13 cellular contexts compared by ENCODE assay signal in the genomic region with DNA sequence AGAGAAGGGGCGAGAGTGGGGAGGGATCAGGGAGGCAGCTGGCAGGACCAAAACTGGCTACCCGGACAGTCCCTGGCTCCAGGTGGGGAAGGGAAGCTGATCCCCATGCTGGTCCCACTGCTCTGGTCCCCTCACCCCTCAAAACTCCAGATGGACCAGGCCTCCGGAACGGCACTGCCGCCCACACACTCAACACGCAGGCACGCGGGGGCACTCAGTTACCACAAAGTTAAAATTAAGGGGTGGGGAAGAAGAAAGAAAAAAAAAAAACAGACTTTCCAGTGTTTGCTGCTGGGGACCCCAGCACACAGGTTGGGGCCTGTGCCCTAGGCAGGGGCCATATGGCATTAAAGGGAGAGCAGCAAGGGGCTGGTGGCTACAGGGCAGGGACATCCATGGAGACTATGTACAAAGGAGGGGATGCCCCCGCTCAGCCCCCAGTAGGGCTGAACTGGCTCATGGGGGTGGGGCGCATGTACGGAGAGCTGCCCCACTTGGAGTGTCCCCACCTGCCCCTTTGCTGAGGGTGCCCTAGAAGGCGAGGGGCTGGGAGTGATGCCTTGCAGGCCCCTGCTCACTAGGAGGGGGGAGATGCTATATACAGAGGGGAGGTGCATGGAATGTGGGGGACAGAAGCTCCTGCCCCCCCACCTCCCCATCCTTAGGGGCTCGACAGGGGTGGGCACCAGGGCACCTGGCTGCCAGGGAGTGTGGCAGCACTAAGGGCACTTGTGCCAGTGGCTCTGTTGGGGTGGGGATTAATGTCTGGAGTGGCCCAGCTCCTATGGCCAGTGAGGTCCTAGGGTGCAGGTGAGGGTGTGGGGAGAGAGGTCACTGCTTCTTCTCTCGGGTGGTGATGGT. TPM values are rescaled to one million over a fixed set of nuclear protein-coding genes. Genes with fewer than 3 reads are reported as not detected.
A peak's percentile ranks its signal among the peaks of the same experiment; 100 is the strongest.
DNase-seq lines count a peak whose midpoint lies in the region; ATAC-seq and TF ChIP-seq lines count a peak whose summit lies in the region.
"Had no signal": no experiment of that assay in that cellular context is flagged by ENCODE, and none has a peak within 500 bp of the region (broad histone marks: within the 10 kb centered on the region; RNA-seq: fewer than 3 reads in every experiment).

No MANE protein-coding gene starts in this region.

- H3K4me3 ChIP-seq in Panc1 (ENCODE audit: low read depth in 2 of 2, low read length in 2 of 2) (no peak overlapping the region), hepatocyte (no peak overlapping the region), PC-3 (ENCODE audit: low read length) (no peak overlapping the region), SK-N-SH (ENCODE audit: low read depth in 2 of 2, low read length in 1 of 2) (no peak overlapping the region)
- H3K4me3 ChIP-seq: esophagus squamous epithelium had no signal

- POLR2A ChIA-PET in activated CD8-positive, alpha-beta T cell treated with anti-CD3 and anti-CD28 coated beads for 36 hours (lab: Charles Lee), result interaction anchor here (0.9 to 4.0 kb wide), 9 partner anchors 9 to 288 kb away, joined by 3 to 19 read pairs (median 5); no protein-coding TSS in a partner anchor
- POLR2A ChIA-PET in activated CD8-positive, alpha-beta T cell treated with anti-CD3 and anti-CD28 coated beads, Interleukin-2, amount 10 ng/mL, durations not matched to agents 7 days and 5 days (lab: Charles Lee), result no interaction called here
- POLR2A ChIA-PET in Panc1 (lab: Charles Lee) (no interaction called here), PC-3 (lab: Charles Lee; ENCODE audit: unreplicated experiment) (no interaction called here), SK-N-SH (lab: Yijun Ruan, JAX) (interaction anchor here (0.9 to 1.3 kb wide), 2 partner anchors 14 to 18 kb away, joined by 3 read pairs; no protein-coding TSS in a partner anchor)

- WGBS in hepatocyte (ENCODE audit: low lambda C conversion rate, missing lambda C conversion rate), result 91% methylated on average over 13 of the region's 14 CpGs
- 94% methylated on average over 11 of the region's 14 CpGs for WGBS in SK-N-SH (ENCODE audit: low lambda C conversion rate)

- no peak for TF ChIP-seq RAD21 in SK-N-SH (IDR thresholded peaks at IDR 0.05; ENCODE audit: low read length)

- no peak for DNase-seq in activated CD8-positive, alpha-beta T cell treated with anti-CD3 and anti-CD28 coated beads for 36 hours
- DNase-seq in activated CD8-positive, alpha-beta T cell treated with anti-CD3 and anti-CD28 coated beads, Interleukin-2, amount 10 ng/mL, durations not matched to agents 7 days and 5 days, result no peak
- DNase-seq in Panc1 (ENCODE audit: low read depth, low spot score), result no peak
- DNase-seq in hepatocyte (ENCODE audit: low spot score), result no peak
- DNase-seq in stimulated activated effector memory CD8-positive, alpha-beta T cell treated with anti-CD3 and anti-CD28 coated beads, Interleukin-12 subunit alpha, Interleukin-12 subunit beta, amount 100 ng/mL, for 72 hours (ENCODE audit: low spot score in 2 of 2), result no peak
- no peak for DNase-seq in PC-3
- no peak for DNase-seq in SK-N-SH
- no peak for DNase-seq in substantia nigra (lab: John Stamatoyannopoulos, UW)
- DNase-seq: esophagus squamous epithelium; hippocampal formation; NCI-H1105 treated with DMSO at 0.1 percent for 48 hours; retina; stimulated activated CD4-positive, alpha-beta T cell treated with anti-CD3 and anti-CD28 coated beads, Interleukin-4, amount 100 ng/mL, for 24 hours had no signal

- H3K27me3 ChIP-seq in Panc1 (ENCODE audit: control insufficient read depth, insufficient read depth, low read length) (no peaks in the 10 kb centered on the region), hepatocyte (no peaks in the 10 kb centered on the region), PC-3 (ENCODE audit: low read length) (no peaks in the 10 kb centered on the region), SK-N-SH (ENCODE audit: insufficient read depth) (no peaks in the 10 kb centered on the region)
- H3K27me3 ChIP-seq: esophagus squamous epithelium had no signal

- H3K9me3 Mint-ChIP-seq in activated CD8-positive, alpha-beta T cell treated with anti-CD3 and anti-CD28 coated beads for 36 hours, result no peaks in the 10 kb centered on the region
- H3K9me3 Mint-ChIP-seq in activated CD8-positive, alpha-beta T cell treated with anti-CD3 and anti-CD28 coated beads, Interleukin-2, amount 10 ng/mL, durations not matched to agents 7 days and 5 days (ENCODE audit: insufficient read depth), result no peaks in the 10 kb centered on the region
- H3K9me3 Mint-ChIP-seq in stimulated activated effector memory CD8-positive, alpha-beta T cell treated with anti-CD3 and anti-CD28 coated beads, Interleukin-12 subunit alpha, Interleukin-12 subunit beta, amount 100 ng/mL, for 72 hours, result no peaks in the 10 kb centered on the region

- no peak overlapping the region for H3K9ac ChIP-seq in PC-3 (ENCODE audit: low read length)
- no peak overlapping the region for H3K9ac ChIP-seq in SK-N-SH

- intact Hi-C loops in activated CD8-positive, alpha-beta T cell treated with anti-CD3 and anti-CD28 coated beads for 36 hours (cut with micrococcal nuclease), result no loop called here
- intact Hi-C loops in Panc1 (cut with micrococcal nuclease; ENCODE audit: unreplicated experiment), result no loop called here
- intact Hi-C loops in PC-3 (cut with micrococcal nuclease), result no loop called here

- H3K79me2 ChIP-seq in hepatocyte (peaks cover 25% of the 10 kb centered on the region), PC-3 (ENCODE audit: low read length) (no peaks in the 10 kb centered on the region), SK-N-SH (ENCODE audit: insufficient read depth) (peaks cover 4% of the 10 kb centered on the region; the same call in 1 of the 2 replicates)

- CTCF ChIA-PET in activated CD8-positive, alpha-beta T cell treated with anti-CD3 and anti-CD28 coated beads for 36 hours (lab: Charles Lee), result interaction anchor here (0.9 to 11.2 kb wide), 13 partner anchors 8 to 205 kb away, joined by 3 to 102 read pairs (median 7); a partner anchor contains a TSS
- CTCF ChIA-PET in activated CD8-positive, alpha-beta T cell treated with anti-CD3 and anti-CD28 coated beads, Interleukin-2, amount 10 ng/mL, durations not matched to agents 7 days and 5 days (lab: Charles Lee), result interaction anchor here (1.0 to 10.9 kb wide), 7 partner anchors 14 to 204 kb away, joined by 4 to 99 read pairs (median 7); a partner anchor contains a TSS
- CTCF ChIA-PET in Panc1 (lab: Charles Lee) (interaction anchor here (1.8 kb wide), 1 partner anchor 44 kb away, joined by 9 read pairs; no protein-coding TSS in a partner anchor), PC-3 (lab: Charles Lee) (no interaction called here), SK-N-SH (lab: Yijun Ruan, JAX) (interaction anchor here (0.5 to 11.6 kb wide), 17 partner anchors 9 to 1431 kb away, joined by 3 to 166 read pairs (median 7); a partner anchor contains a TSS)

- peak overlapping the region; percentile 59 for H3K27ac Mint-ChIP-seq in activated CD8-positive, alpha-beta T cell treated with anti-CD3 and anti-CD28 coated beads for 36 hours
- no peak overlapping the region for H3K27ac Mint-ChIP-seq in activated CD8-positive, alpha-beta T cell treated with anti-CD3 and anti-CD28 coated beads, Interleukin-2, amount 10 ng/mL, durations not matched to agents 7 days and 5 days
- H3K27ac Mint-ChIP-seq in stimulated activated effector memory CD8-positive, alpha-beta T cell treated with anti-CD3 and anti-CD28 coated beads, Interleukin-12 subunit alpha, Interleukin-12 subunit beta, amount 100 ng/mL, for 72 hours, result peak overlapping the region; percentile 69

- no peaks in the 10 kb centered on the region for H3K27me3 Mint-ChIP-seq in activated CD8-positive, alpha-beta T cell treated with anti-CD3 and anti-CD28 coated beads for 36 hours
- H3K27me3 Mint-ChIP-seq in activated CD8-positive, alpha-beta T cell treated with anti-CD3 and anti-CD28 coated beads, Interleukin-2, amount 10 ng/mL, durations not matched to agents 7 days and 5 days (ENCODE audit: low read depth), result no peaks in the 10 kb centered on the region

- H3K27ac ChIP-seq in Panc1 (ENCODE audit: low read length) (no peak overlapping the region), hepatocyte (peak overlapping the region; percentile 91), PC-3 (ENCODE audit: low read length) (no peak overlapping the region), SK-N-SH (ENCODE audit: low read depth in 2 of 2, low read length in 1 of 2) (no peak overlapping the region), substantia nigra (ENCODE audit: low read depth, low read length, poor library complexity, severe bottlenecking) (no peak overlapping the region)

- H2AFZ ChIP-seq in hepatocyte (no peak overlapping the region), PC-3 (ENCODE audit: low read length) (no peak overlapping the region), SK-N-SH (ENCODE audit: low read depth) (no peak overlapping the region)

- no peaks in the 10 kb centered on the region for H3F3A ChIP-seq in PC-3 (ENCODE audit: low read length, unreplicated experiment)
- no peaks in the 10 kb centered on the region for H3F3A ChIP-seq in SK-N-SH (replicated peaks; ENCODE audit: insufficient read depth)

- no peak for ATAC-seq in activated CD8-positive, alpha-beta T cell treated with anti-CD3 and anti-CD28 coated beads for 36 hours
- no peak for ATAC-seq in activated CD8-positive, alpha-beta T cell treated with anti-CD3 and anti-CD28 coated beads, Interleukin-2, amount 10 ng/mL, durations not matched to agents 7 days and 5 days
- ATAC-seq in Panc1, result peak; percentile 8
- no peak for ATAC-seq in stimulated activated effector memory CD8-positive, alpha-beta T cell treated with anti-CD3 and anti-CD28 coated beads, Interleukin-12 subunit alpha, Interleukin-12 subunit beta, amount 100 ng/mL, for 72 hours
- ATAC-seq in PC-3, result no peak

- no peak for TF ChIP-seq EP300 in SK-N-SH (IDR thresholded peaks at IDR 0.05; ENCODE audit: borderline replicate concordance in 1 of 2, low read depth in 1 of 2, low read length in 1 of 2)

- H3K9me2 ChIP-seq in hepatocyte (replicated peaks; ENCODE audit: insufficient read depth), result no peaks in the 10 kb centered on the region
- H3K9me2 ChIP-seq in PC-3 (replicated peaks; ENCODE audit: low read length), result no peaks in the 10 kb centered on the region
- H3K9me2 ChIP-seq in SK-N-SH, result no peaks in the 10 kb centered on the region

- peaks cover 20% of the 10 kb centered on the region for H3K36me3 Mint-ChIP-seq in activated CD8-positive, alpha-beta T cell treated with anti-CD3 and anti-CD28 coated beads for 36 hours (ENCODE audit: low read depth)
- peaks cover 40% of the 10 kb centered on the region for H3K36me3 Mint-ChIP-seq in activated CD8-positive, alpha-beta T cell treated with anti-CD3 and anti-CD28 coated beads, Interleukin-2, amount 10 ng/mL, durations not matched to agents 7 days and 5 days (ENCODE audit: low read depth)
- H3K36me3 Mint-ChIP-seq in stimulated activated effector memory CD8-positive, alpha-beta T cell treated with anti-CD3 and anti-CD28 coated beads, Interleukin-12 subunit alpha, Interleukin-12 subunit beta, amount 100 ng/mL, for 72 hours, result peaks cover 63% of the 10 kb centered on the region

- H3K4me1 Mint-ChIP-seq in activated CD8-positive, alpha-beta T cell treated with anti-CD3 and anti-CD28 coated beads for 36 hours (ENCODE audit: low read depth), result peaks cover 21% of the 10 kb centered on the region
- peaks cover 15% of the 10 kb centered on the region for H3K4me1 Mint-ChIP-seq in activated CD8-positive, alpha-beta T cell treated with anti-CD3 and anti-CD28 coated beads, Interleukin-2, amount 10 ng/mL, durations not matched to agents 7 days and 5 days (ENCODE audit: low read depth)
- H3K4me1 Mint-ChIP-seq in stimulated activated effector memory CD8-positive, alpha-beta T cell treated with anti-CD3 and anti-CD28 coated beads, Interleukin-12 subunit alpha, Interleukin-12 subunit beta, amount 100 ng/mL, for 72 hours, result peaks cover 32% of the 10 kb centered on the region

- H3K4me1 ChIP-seq in Panc1 (ENCODE audit: control insufficient read depth, insufficient read depth, low read length) (peaks cover 4% of the 10 kb centered on the region), hepatocyte (ENCODE audit: insufficient read depth) (peaks cover 26% of the 10 kb centered on the region), PC-3 (ENCODE audit: insufficient read depth, low read length) (peaks cover 5% of the 10 kb centered on the region; the same call in 1 of the 2 replicates), SK-N-SH (ENCODE audit: control insufficient read depth in 1 of 2, insufficient read depth in 2 of 2, low read depth in 1 of 2, low read length in 1 of 2) (peaks cover 8 to 19% of the 10 kb centered on the region in 2 experiments; a peak in 1 of 4 replicates)

- H3K36me3 ChIP-seq in Panc1 (ENCODE audit: control insufficient read depth, insufficient read depth, low read length) (no peaks in the 10 kb centered on the region), hepatocyte (replicated peaks; ENCODE audit: insufficient read depth, low read depth) (no peaks in the 10 kb centered on the region), PC-3 (ENCODE audit: low read depth, low read length) (no peaks in the 10 kb centered on the region), SK-N-SH (replicated peaks in 1 of 2; ENCODE audit: control insufficient read depth in 1 of 2, insufficient read depth in 2 of 2, low read length in 1 of 2) (peaks cover 4 to 61% of the 10 kb centered on the region in 2 experiments)

- H3K4me2 ChIP-seq in hepatocyte, result no peak overlapping the region
- no peak overlapping the region for H3K4me2 ChIP-seq in PC-3 (ENCODE audit: low read length)
- no peak overlapping the region for H3K4me2 ChIP-seq in SK-N-SH

- BruUV-seq in Panc1 (replicated peaks; lab: Mats Ljungman, UMichigan), result no TSS peak
- no TSS peak for BruUV-seq in PC-3 (replicated peaks; lab: Mats Ljungman, UMichigan)

- in situ Hi-C loops in Panc1 (cut with HindIII; ENCODE audit: low pct_unique_long_range_greater_than_20kb, low sequenced_read_pairs), result no loop called here

- no peak for TF ChIP-seq CTCF in activated CD8-positive, alpha-beta T cell treated with anti-CD3 and anti-CD28 coated beads for 36 hours (IDR thresholded peaks at IDR 0.05)
- TF ChIP-seq CTCF in Panc1 (IDR thresholded peaks at IDR 0.05), result no peak
- no peak for TF ChIP-seq CTCF in hepatocyte (IDR thresholded peaks at IDR 0.05; ENCODE audit: poor library complexity)
- no peak for TF ChIP-seq CTCF in PC-3 (conservative IDR thresholded peaks at IDR 0.05; ENCODE audit: low read depth, low read length)
- no peak for TF ChIP-seq CTCF in SK-N-SH (IDR thresholded peaks at IDR 0.05)

- H4K20me1 ChIP-seq in hepatocyte (ENCODE audit: insufficient read depth, poor library complexity, severe bottlenecking) (no peaks in the 10 kb centered on the region), PC-3 (ENCODE audit: low read length) (no peaks in the 10 kb centered on the region), SK-N-SH (ENCODE audit: insufficient read depth) (0 out of 2 replicates have a peak, but pooled peaks cover 4% of the 10 kb centered on the region)

- H3K4me3 Mint-ChIP-seq in activated CD8-positive, alpha-beta T cell treated with anti-CD3 and anti-CD28 coated beads for 36 hours, result no peak overlapping the region
- no peak overlapping the region for H3K4me3 Mint-ChIP-seq in activated CD8-positive, alpha-beta T cell treated with anti-CD3 and anti-CD28 coated beads, Interleukin-2, amount 10 ng/mL, durations not matched to agents 7 days and 5 days
- no peak overlapping the region for H3K4me3 Mint-ChIP-seq in stimulated activated effector memory CD8-positive, alpha-beta T cell treated with anti-CD3 and anti-CD28 coated beads, Interleukin-12 subunit alpha, Interleukin-12 subunit beta, amount 100 ng/mL, for 72 hours

- H3K9me3 ChIP-seq in Panc1 (ENCODE audit: control insufficient read depth, insufficient read depth, low read depth, low read length), result no peaks in the 10 kb centered on the region
- no peaks in the 10 kb centered on the region for H3K9me3 ChIP-seq in hepatocyte (ENCODE audit: low read depth)
- H3K9me3 ChIP-seq in PC-3 (ENCODE audit: low read length), result no peaks in the 10 kb centered on the region
- no peaks in the 10 kb centered on the region for H3K9me3 ChIP-seq in SK-N-SH
- H3K9me3 ChIP-seq: esophagus squamous epithelium had no signal

RNA-seq across cellular contexts. Expression of a gene that starts 5.6 kb away (rescaled TPM):
- total RNA-seq in activated CD8-positive, alpha-beta T cell treated with anti-CD3 and anti-CD28 coated beads for 36 hours, result 10 to 100 TPM; 46.7 to 50.2 TPM
- total RNA-seq in activated CD8-positive, alpha-beta T cell treated with anti-CD3 and anti-CD28 coated beads, Interleukin-2, amount 10 ng/mL, durations not matched to agents 7 days and 5 days, result 10 to 100 TPM; 96.7 to 97.9 TPM
- total RNA-seq in Panc1 (2021; ENCODE audit: unreplicated experiment) (123 TPM), hepatocyte (43.4 and 52.9 TPM in 2 replicates), PC-3 (2014; rRNA removed) (45.0 and 61.7 TPM in 2 replicates)
- 200 TPM for polyA plus RNA-seq in Panc1 (2012; ENCODE audit: insufficient read length)
- polyA plus RNA-seq in hepatocyte (92.9 and 94.2 TPM in 2 replicates), SK-N-SH (2012; rRNA removed) (39.2 and 45.3 TPM in 2 replicates)
- 15.7 and 27.4 TPM in 2 replicates for polyA plus RNA-seq in SK-N-SH (2012; cell fraction: cytosol; rRNA removed)
- 130 and 165 TPM in 2 replicates for polyA plus RNA-seq in SK-N-SH (2012; cell fraction: nucleus; rRNA removed)

RNA-seq across cellular contexts. Expression of a gene that starts 7.3 kb away (rescaled TPM):
- total RNA-seq in activated CD8-positive, alpha-beta T cell treated with anti-CD3 and anti-CD28 coated beads for 36 hours, result 10 to 100 TPM in 1 of 2 experiments, 1 to 10 TPM in 1; 9.7 to 10.1 TPM
- total RNA-seq in activated CD8-positive, alpha-beta T cell treated with anti-CD3 and anti-CD28 coated beads, Interleukin-2, amount 10 ng/mL, durations not matched to agents 7 days and 5 days, result 10 to 100 TPM; 21.1 to 21.7 TPM
- 33.7 TPM for total RNA-seq in Panc1 (2021; ENCODE audit: unreplicated experiment)
- polyA plus RNA-seq in Panc1 (2012; ENCODE audit: insufficient read length), result 25.9 TPM
- 16.8 and 19.2 TPM in 2 replicates for total RNA-seq in hepatocyte
- 11.0 and 11.8 TPM in 2 replicates for polyA plus RNA-seq in hepatocyte
- total RNA-seq in PC-3 (2014; rRNA removed), result 6.3 and 7.9 TPM in 2 replicates
- 6.3 and 7.0 TPM in 2 replicates for polyA plus RNA-seq in SK-N-SH (2012; rRNA removed)
- 4.4 and 6.0 TPM in 2 replicates for polyA plus RNA-seq in SK-N-SH (2012; cell fraction: cytosol; rRNA removed)
- 5.7 and 6.0 TPM in 2 replicates for polyA plus RNA-seq in SK-N-SH (2012; cell fraction: nucleus; rRNA removed)

RNA-seq across cellular contexts. Expression of a gene that starts 15.3 kb away (rescaled TPM):
- 10 to 100 TPM; 54.8 to 59.3 TPM for total RNA-seq in activated CD8-positive, alpha-beta T cell treated with anti-CD3 and anti-CD28 coated beads for 36 hours
- total RNA-seq in activated CD8-positive, alpha-beta T cell treated with anti-CD3 and anti-CD28 coated beads, Interleukin-2, amount 10 ng/mL, durations not matched to agents 7 days and 5 days, result 10 to 100 TPM; 72.7 to 75.1 TPM
- total RNA-seq in Panc1 (2021; ENCODE audit: unreplicated experiment) (94.6 TPM), hepatocyte (18.6 and 20.0 TPM in 2 replicates), PC-3 (2014; rRNA removed) (24.2 and 32.2 TPM in 2 replicates)
- 105 TPM for polyA plus RNA-seq in Panc1 (2012; ENCODE audit: insufficient read length)
- polyA plus RNA-seq in hepatocyte (35.2 and 46.3 TPM in 2 replicates), SK-N-SH (2012; rRNA removed) (39.4 and 42.9 TPM in 2 replicates)
- 21.6 and 27.8 TPM in 2 replicates for polyA plus RNA-seq in SK-N-SH (2012; cell fraction: cytosol; rRNA removed)
- polyA plus RNA-seq in SK-N-SH (2012; cell fraction: nucleus; rRNA removed), result 92.1 and 131 TPM in 2 replicates

RNA-seq across cellular contexts. Expression of a gene that starts 18.8 kb away (rescaled TPM):
- total RNA-seq in activated CD8-positive, alpha-beta T cell treated with anti-CD3 and anti-CD28 coated beads for 36 hours, result 10 to 100 TPM; 22.8 to 22.9 TPM
- total RNA-seq in activated CD8-positive, alpha-beta T cell treated with anti-CD3 and anti-CD28 coated beads, Interleukin-2, amount 10 ng/mL, durations not matched to agents 7 days and 5 days, result 10 to 100 TPM; 11.2 to 12.5 TPM
- total RNA-seq in Panc1 (2021; ENCODE audit: unreplicated experiment), result 31.4 TPM
- 34.3 TPM for polyA plus RNA-seq in Panc1 (2012; ENCODE audit: insufficient read length)
- total RNA-seq in hepatocyte, result 3.5 and 5.1 TPM in 2 replicates
- polyA plus RNA-seq in hepatocyte, result 7.2 and 11.6 TPM in 2 replicates
- total RNA-seq in PC-3 (2014; rRNA removed), result 11.2 and 11.5 TPM in 2 replicates
- polyA plus RNA-seq in SK-N-SH (2012; rRNA removed), result 14.0 and 16.1 TPM in 2 replicates
- 4.1 and 9.1 TPM in 2 replicates for polyA plus RNA-seq in SK-N-SH (2012; cell fraction: cytosol; rRNA removed)
- polyA plus RNA-seq in SK-N-SH (2012; cell fraction: nucleus; rRNA removed), result 90.2 and 139 TPM in 2 replicates

RNA-seq across cellular contexts. Expression of a gene that starts 48.6 kb away (rescaled TPM):
- 10 to 100 TPM; 11.6 to 13.0 TPM for total RNA-seq in activated CD8-positive, alpha-beta T cell treated with anti-CD3 and anti-CD28 coated beads for 36 hours
- total RNA-seq in activated CD8-positive, alpha-beta T cell treated with anti-CD3 and anti-CD28 coated beads, Interleukin-2, amount 10 ng/mL, durations not matched to agents 7 days and 5 days, result 1 to 10 TPM; 6.2 to 6.3 TPM
- total RNA-seq in Panc1 (2021; ENCODE audit: unreplicated experiment) (9.7 TPM), hepatocyte (0.83 and 1.5 TPM in 2 replicates), PC-3 (2014; rRNA removed) (0.44 and 0.58 TPM in 2 replicates)
- 11.8 TPM for polyA plus RNA-seq in Panc1 (2012; ENCODE audit: insufficient read length)
- polyA plus RNA-seq in hepatocyte (1.9 and 3.4 TPM in 2 replicates), SK-N-SH (2012; rRNA removed) (18.4 and 28.1 TPM in 2 replicates)
- polyA plus RNA-seq in SK-N-SH (2012; cell fraction: cytosol; rRNA removed), result 2.0 and 5.5 TPM in 2 replicates
- polyA plus RNA-seq in SK-N-SH (2012; cell fraction: nucleus; rRNA removed), result 212 and 229 TPM in 2 replicates

Comparison
In these comparisons a context has a peak if more than half of its experiments do, and no peak if none do; other contexts are left out.
1. POLR2A ChIA-PET loops: an anchor here in activated CD8-positive, alpha-beta T cell treated with anti-CD3 and anti-CD28 coated beads for 36 hours (0.9 to 4.0 kb wide) and SK-N-SH (0.9 to 1.3 kb wide); none called in activated CD8-positive, alpha-beta T cell treated with anti-CD3 and anti-CD28 coated beads, Interleukin-2, amount 10 ng/mL, durations not matched to agents 7 days and 5 days, Panc1 and PC-3.